In the genomic region with DNA sequence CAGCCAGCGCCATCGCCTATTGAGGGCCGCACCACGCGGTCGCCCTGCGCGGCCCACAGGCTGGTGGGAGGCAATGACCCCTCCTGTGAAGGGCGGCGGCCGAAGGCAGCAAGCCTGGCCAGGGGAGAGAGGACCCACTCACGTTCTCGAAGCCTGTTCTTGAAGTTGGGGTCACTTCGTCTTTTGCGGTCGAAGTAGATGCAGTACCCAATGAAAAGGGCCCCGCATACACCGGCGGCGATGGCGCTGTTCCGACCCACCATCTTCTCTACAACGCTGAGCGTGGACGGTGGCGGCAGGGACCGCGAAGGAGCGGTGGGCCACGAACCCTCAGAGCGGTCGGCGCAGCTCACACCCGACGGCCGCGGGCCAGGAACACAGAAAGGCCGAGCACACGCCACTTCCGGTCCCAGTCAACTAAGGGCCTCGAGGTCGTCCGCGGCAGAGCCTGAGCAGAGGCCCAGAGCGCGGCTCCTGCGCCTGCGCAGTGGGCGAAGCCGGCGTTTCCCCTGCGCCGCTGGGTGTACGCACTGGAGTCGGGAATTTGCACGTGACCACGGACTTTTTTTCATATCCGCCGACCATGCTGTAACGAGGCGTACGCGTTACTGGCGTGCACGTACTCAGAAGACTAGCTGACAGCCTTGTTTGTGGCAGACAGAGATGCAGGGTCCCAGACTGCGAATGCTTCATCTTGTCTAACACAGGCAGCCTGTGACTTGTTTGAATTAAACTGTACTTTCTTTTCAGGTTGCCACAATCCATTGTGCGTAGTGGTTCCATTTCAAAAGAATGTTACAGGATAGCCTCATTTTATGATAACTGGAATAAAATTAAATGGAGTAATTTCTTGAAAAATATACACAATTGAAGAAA, we compare ENCODE assay signal across 8 cellular contexts. TPM values are rescaled to one million over a fixed set of nuclear protein-coding genes. Genes with fewer than 3 reads are reported as not detected.
DNase-seq lines count a peak whose midpoint lies in the region; ATAC-seq and TF ChIP-seq lines count a peak whose summit lies in the region.

A gene (minus strand): TSS at position 385 of the 876 bp plus-strand sequence. CDS start 122 bp downstream, at position 263.

- in situ Hi-C loops in GM18951 (cut with MboI; ENCODE audit: low sequenced_read_pairs, unreplicated experiment), result no loop called here

- H3K9me3 Mint-ChIP-seq in activated B cell treated with CpG ODN at 0.5 μM for 24 hours, result no peaks in the 10 kb centered on the region

- peak; percentile 94 for TF ChIP-seq POLR2A in GM18951 (IDR thresholded peaks at IDR 0.05; ENCODE audit: extremely low read depth, insufficient read depth, insufficient read length)

- no peak for TF ChIP-seq CTCF in activated B cell treated with CpG ODN at 0.5 μM for 24 hours (IDR thresholded peaks at IDR 0.05)

- H3K27ac ChIP-seq in caudate nucleus (ENCODE audit: low read depth, low read length), result peak within 1 kb of the TSS; percentile 96

- CTCF ChIA-PET in activated B cell treated with CpG ODN at 0.5 μM for 24 hours (lab: Charles Lee), result interaction anchor here (0.6 kb wide), 1 partner anchor 285 kb away, joined by 4 read pairs; no protein-coding TSS in a partner anchor

- H3K4me3 Mint-ChIP-seq in activated B cell treated with CpG ODN at 0.5 μM for 24 hours, result peak within 1 kb of the TSS; percentile 97

- peak; percentile 99 for DNase-seq in AG08396 (ENCODE audit: low spot score)
- peak; percentile 98 for DNase-seq in NCI-H345 (lab: John Stamatoyannopoulos, UW)
- DNase-seq in activated B cell treated with CpG ODN at 0.5 μM for 24 hours, result peak; percentile 91
- DNase-seq in caudate nucleus (lab: John Stamatoyannopoulos, UW), result peak; percentile 36 to 98 (median 92)
- DNase-seq in iris pigment epithelial cell (ENCODE audit: low read depth), result peak; percentile 98
- peak; percentile 89 for DNase-seq in stimulated activated CD4-positive, alpha-beta T cell treated with anti-CD3 and anti-CD28 coated beads, Interleukin-12 subunit alpha, Interleukin-12 subunit beta, amount 100 ng/mL, for 4 hours

- peaks cover 41% of the 10 kb centered on the region for H3K4me1 Mint-ChIP-seq in activated B cell treated with CpG ODN at 0.5 μM for 24 hours

- H3K36me3 Mint-ChIP-seq in activated B cell treated with CpG ODN at 0.5 μM for 24 hours (ENCODE audit: low read depth), result peaks cover 50% of the 10 kb centered on the region

- POLR2A ChIA-PET in activated B cell treated with CpG ODN at 0.5 μM for 24 hours (lab: Charles Lee), result interaction anchor here (0.7 to 2.6 kb wide), 9 partner anchors 9 to 755 kb away, joined by 3 to 24 read pairs (median 4); a partner anchor contains a TSS

- peak; percentile 96 for ATAC-seq in HG03196 (IDR thresholded peaks at IDR 0.05; ENCODE audit: unreplicated experiment)
- ATAC-seq in activated B cell treated with CpG ODN at 0.5 μM for 24 hours (ENCODE audit: low read depth), result peak; percentile 93

- H3K27me3 Mint-ChIP-seq in activated B cell treated with CpG ODN at 0.5 μM for 24 hours, result no peaks in the 10 kb centered on the region

- H3K27ac Mint-ChIP-seq in activated B cell treated with CpG ODN at 0.5 μM for 24 hours, result peak within 1 kb of the TSS; percentile 93

- intact Hi-C loops in activated B cell treated with CpG ODN at 0.5 μM for 24 hours (cut with micrococcal nuclease), result loop anchor here (1.0 kb wide), 6 partner anchors 24 to 755 kb away; a partner anchor contains a TSS

RNA-seq across cellular contexts. Expression of the gene that starts here (rescaled TPM):
- 80.6 and 82.7 TPM in 2 replicates for total RNA-seq in activated B cell treated with CpG ODN at 0.5 μM for 24 hours

Comparison
In these comparisons a context has a peak if more than half of its experiments do, and no peak if none do; other contexts are left out.
1. Peak in every context shown above with its lines: DNase-seq, ATAC-seq and H3K27ac ChIP-seq.